ENCODE assay signal across 8 cellular contexts in genomic region chr11:95067828-95068244, GRCh38. TPM values are rescaled to one million over a fixed set of nuclear protein-coding genes. Genes with fewer than 3 reads are reported as not detected.
DNase-seq lines count a peak whose midpoint lies in the region; ATAC-seq and TF ChIP-seq lines count a peak whose summit lies in the region.

No MANE protein-coding gene starts in this region.

- peak in 2 of 7 donors; percentile 51 to 66 for DNase-seq in adrenal gland
- no peak for DNase-seq in smooth muscle cell (lab: John Stamatoyannopoulos, UW; ENCODE audit: unreplicated experiment)
- DNase-seq in NCI-H446 treated with DMSO at 0.1 percent for 48 hours (lab: John Stamatoyannopoulos, UW): no peak
- no peak for DNase-seq in globus pallidus (ENCODE audit: low spot score)

- intact Hi-C loops in adrenal gland (cut with DNase I): no loop called here

- peak overlapping the region; percentile 74 to 99 (median 97) for H3K27ac ChIP-seq in adrenal gland
- no peak overlapping the region for H3K27ac ChIP-seq in iPS-18a (ENCODE audit: low read length)
- H3K27ac ChIP-seq in smooth muscle cell (ENCODE audit: low read depth): peak overlapping the region; percentile 66

- peak overlapping the region; percentile 95 for H3K4me3 ChIP-seq in Loucy (ENCODE audit: low read length, poor library complexity, severe bottlenecking)
- H3K4me3 ChIP-seq in adrenal gland: peak overlapping the region; percentile 64 to 99 (median 86)
- peak overlapping the region; percentile 85 for H3K4me3 ChIP-seq in iPS-18a (ENCODE audit: low read length)
- peak overlapping the region; percentile 82 for H3K4me3 ChIP-seq in smooth muscle cell

- TF ChIP-seq CTCF in Loucy (conservative IDR thresholded peaks at IDR 0.05; ENCODE audit: low read length) (no peak), adrenal gland (IDR thresholded peaks at IDR 0.05) (no peak), smooth muscle cell (IDR thresholded peaks at IDR 0.05; ENCODE audit: borderline replicate concordance, insufficient read depth, poor library complexity, severe bottlenecking) (no peak)

- H3K4me1 ChIP-seq in ES-I3 (ENCODE audit: insufficient read depth, low read length) (no peaks in the 10 kb centered on the region), Loucy (ENCODE audit: insufficient read depth, low read length, poor library complexity, severe bottlenecking) (peaks cover 29% of the 10 kb centered on the region), adrenal gland (replicated peaks in 1 of 2) (peaks cover 0 to 18% of the 10 kb centered on the region in 2 donors), iPS-18a (ENCODE audit: control insufficient read depth, low read depth, low read length) (peaks cover 12% of the 10 kb centered on the region), smooth muscle cell (ENCODE audit: low read depth) (peaks cover 15% of the 10 kb centered on the region)

- no peaks in the 10 kb centered on the region for H3K27me3 ChIP-seq in Loucy (ENCODE audit: insufficient read depth, low read length, poor library complexity, severe bottlenecking)
- H3K27me3 ChIP-seq in adrenal gland: no peaks in the 10 kb centered on the region
- no peaks in the 10 kb centered on the region for H3K27me3 ChIP-seq in iPS-18a (ENCODE audit: control insufficient read depth, insufficient read depth, low read length)
- no peaks in the 10 kb centered on the region for H3K27me3 ChIP-seq in smooth muscle cell (ENCODE audit: low read depth)

- H3K36me3 ChIP-seq in ES-I3 (ENCODE audit: insufficient read depth, low read length): no peaks in the 10 kb centered on the region
- H3K36me3 ChIP-seq in Loucy (ENCODE audit: insufficient read depth, low read length): no peaks in the 10 kb centered on the region
- H3K36me3 ChIP-seq in adrenal gland (replicated peaks in 1 of 2): no peaks in the 10 kb centered on the region
- no peaks in the 10 kb centered on the region for H3K36me3 ChIP-seq in iPS-18a (ENCODE audit: control insufficient read depth, low read depth, low read length)
- H3K36me3 ChIP-seq in smooth muscle cell (ENCODE audit: low read depth): no peaks in the 10 kb centered on the region

- 0 to 1% (median 0%) methylated on average over 14 to 17 of the region's 17 CpGs for WGBS in adrenal gland, 4 donors
- WGBS in smooth muscle cell (ENCODE audit: low lambda C conversion rate): 1% methylated on average over 17 of the region's 17 CpGs

- ATAC-seq in HG03095 (IDR thresholded peaks at IDR 0.05; ENCODE audit: unreplicated experiment): no peak

- H3K9ac ChIP-seq in ES-I3 (ENCODE audit: low read depth, low read length) (peak overlapping the region; percentile 88), Loucy (ENCODE audit: low read depth, low read length, poor library complexity, severe bottlenecking) (peak overlapping the region; percentile 91), iPS-18a (ENCODE audit: low read length) (peak overlapping the region; percentile 72), smooth muscle cell (ENCODE audit: low read depth) (peak overlapping the region; percentile 79)

- peaks cover 15% of the 10 kb centered on the region for H4K20me1 ChIP-seq in Loucy (ENCODE audit: insufficient read depth, low read length, poor library complexity, severe bottlenecking)
- H4K20me1 ChIP-seq in smooth muscle cell (ENCODE audit: low read depth): peaks cover 7% of the 10 kb centered on the region

- H3K4me2 ChIP-seq in Loucy (ENCODE audit: low read depth, low read length, poor library complexity, severe bottlenecking): peak overlapping the region; percentile 76
- H3K4me2 ChIP-seq in smooth muscle cell: peak overlapping the region; percentile 93

- H3K79me2 ChIP-seq in Loucy (ENCODE audit: insufficient read depth, low read length) (peaks cover 47% of the 10 kb centered on the region), smooth muscle cell (ENCODE audit: low read depth) (peaks cover 44% of the 10 kb centered on the region)

- H3K9me2 ChIP-seq in Loucy (replicated peaks; ENCODE audit: low read depth, low read length): no peaks in the 10 kb centered on the region

- H3F3A ChIP-seq in Loucy (ENCODE audit: low read depth) (no peaks in the 10 kb centered on the region), smooth muscle cell (ENCODE audit: low read depth) (peaks cover 5% of the 10 kb centered on the region)

- TF ChIP-seq POLR2A in adrenal gland (IDR thresholded peaks at IDR 0.05): peak in 1 of 2 donors; percentile 3

- H2AFZ ChIP-seq in Loucy (ENCODE audit: low read length): peak overlapping the region; percentile 86
- H2AFZ ChIP-seq in smooth muscle cell (ENCODE audit: low read depth): peak overlapping the region; percentile 84

- H3K9me3 ChIP-seq in ES-I3 (ENCODE audit: control insufficient read depth, insufficient read depth, low read length) (no peaks in the 10 kb centered on the region), Loucy (ENCODE audit: insufficient read depth, low read depth, low read length) (no peaks in the 10 kb centered on the region), adrenal gland (replicated peaks in 1 of 3) (no peaks in the 10 kb centered on the region), iPS-18a (ENCODE audit: control insufficient read depth, low read depth, low read length) (no peaks in the 10 kb centered on the region), smooth muscle cell (replicated peaks; ENCODE audit: low read depth) (no peaks in the 10 kb centered on the region)

RNA-seq across cellular contexts. Expression of gene SRSF8, which starts 1.1 kb away (rescaled TPM):
- total RNA-seq in adrenal gland (10 to 100 TPM; 20.0 to 60.4 (median 39.5) TPM), smooth muscle cell (39.9 and 43.5 TPM in 2 replicates)
- polyA plus RNA-seq in adrenal gland (10 to 100 TPM; 44.8 to 58.8 (median 54.1) TPM), smooth muscle cell (40.5 and 50.6 TPM in 2 replicates)

RNA-seq across cellular contexts. Expression of gene KDM4F, which starts 18.6 kb away (rescaled TPM):
- total RNA-seq in adrenal gland (not detected), smooth muscle cell (not detected in 2 replicates)
- polyA plus RNA-seq in adrenal gland (not detected), smooth muscle cell (not detected in 2 replicates)

RNA-seq across cellular contexts. Expression of gene ENDOD1, which starts 21.8 kb away (rescaled TPM):
- 10 to 100 TPM; 17.6 to 54.9 (median 32.8) TPM for total RNA-seq in adrenal gland
- 10 to 100 TPM in 1 of 3 donors, 1 to 10 TPM in 2; 6.1 to 33.1 (median 6.6) TPM for polyA plus RNA-seq in adrenal gland
- total RNA-seq in smooth muscle cell: 124 and 125 TPM in 2 replicates
- 44.8 and 46.7 TPM in 2 replicates for polyA plus RNA-seq in smooth muscle cell

RNA-seq across cellular contexts. Expression of gene KDM4E, which starts 42.8 kb away (rescaled TPM):
- total RNA-seq in adrenal gland: not detected
- polyA plus RNA-seq in adrenal gland: not detected
- not detected in 2 replicates for total RNA-seq in smooth muscle cell
- polyA plus RNA-seq in smooth muscle cell: not detected in 2 replicates
